20 cellular contexts compared by ENCODE assay signal in the genomic region with DNA sequence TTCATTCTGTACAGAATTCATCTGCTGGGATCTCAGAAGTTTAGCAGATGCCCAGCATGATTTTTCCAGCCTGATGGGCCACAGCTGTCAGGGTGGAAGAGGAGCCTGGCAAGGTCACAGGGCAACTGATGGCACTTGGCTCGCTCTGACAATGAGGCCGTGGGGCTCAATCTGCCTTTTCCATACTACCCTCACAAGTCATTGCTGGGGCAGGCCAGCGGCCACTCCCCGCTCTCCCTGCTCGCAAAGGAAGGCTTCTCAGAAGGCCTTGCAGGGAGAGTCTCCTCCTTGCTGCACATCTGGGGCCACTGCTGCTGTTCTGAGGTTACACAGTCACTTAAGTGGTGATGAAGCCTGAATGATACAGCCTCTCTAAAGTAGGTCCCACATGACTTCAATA.
A peak's percentile ranks its signal among the peaks of the same experiment; 100 is the strongest.
DNase-seq lines count a peak whose midpoint lies in the region; ATAC-seq and TF ChIP-seq lines count a peak whose summit lies in the region.
"Had no signal": no experiment of that assay in that cellular context is flagged by ENCODE, and none has a peak within 500 bp of the region (broad histone marks: within the 10 kb centered on the region; RNA-seq: fewer than 3 reads in every experiment).

No MANE protein-coding gene starts in this region.

- ATAC-seq in GM18519 (IDR thresholded peaks at IDR 0.05; ENCODE audit: low FRiP score, unreplicated experiment), result no peak
- ATAC-seq: GM12878, HCT116 had no signal

- H3K36me3 ChIP-seq in left ventricle myocardium inferior (peaks cover 3% of the 10 kb centered on the region), right atrium auricular region (no peaks in the 10 kb centered on the region), skeletal muscle tissue (ENCODE audit: control insufficient read depth in 3 of 3, insufficient read depth in 3 of 3, low read length in 3 of 3) (peaks cover 0 to 5% (median 0%) of the 10 kb centered on the region in 3 donors)
- H3K36me3 ChIP-seq: BLaER1 had no signal

- intact Hi-C loops in left ventricle myocardium inferior (cut with micrococcal nuclease), result no loop called here
- intact Hi-C loops in lower leg skin (cut with DNase I; ENCODE audit: low total_unique reads), result no loop called here

- WGBS in lower leg skin, 2 donors, result 92 to 94% methylated on average over 5 of the region's 5 CpGs

- TF ChIP-seq POLR2A in lower leg skin (IDR thresholded peaks at IDR 0.05), result no peak

- DNase-seq in left ventricle myocardium inferior (no peak), right atrium auricular region (ENCODE audit: low spot score) (no peak), coronary artery (ENCODE audit: low spot score) (peak; percentile 69), lower leg skin (ENCODE audit: low spot score in 2 of 2) (no peak)
- no peak for DNase-seq in activated CD4-positive, alpha-beta T cell treated with anti-CD3 and anti-CD28 coated beads for 1 hour
- DNase-seq: CD4-positive, CD25-positive, alpha-beta regulatory T cell; CD8-positive, alpha-beta memory T cell; DMS 273 treated with DMSO at 0.1 percent for 48 hours; DMS79; EL; GDM1; GM23248; H7 had no signal

- peaks cover 49% of the 10 kb centered on the region for H3K4me1 ChIP-seq in left ventricle myocardium inferior
- H3K4me1 ChIP-seq in right atrium auricular region, result peaks cover 0 to 21% of the 10 kb centered on the region in 2 donors
- peaks cover 15 to 27% (median 16%) of the 10 kb centered on the region in 3 donors for H3K4me1 ChIP-seq in skeletal muscle tissue (ENCODE audit: control insufficient read depth in 3 of 3, insufficient read depth in 3 of 3, low read length in 3 of 3)
- H3K4me1 ChIP-seq: BLaER1 had no signal

- H3K4me3 ChIP-seq in left ventricle myocardium inferior (no peak overlapping the region), right atrium auricular region (no peak overlapping the region), coronary artery (no peak overlapping the region), skeletal muscle tissue (ENCODE audit: low read length in 3 of 3) (no peak overlapping the region), lower leg skin (ENCODE audit: low read depth, poor library complexity, severe bottlenecking) (no peak overlapping the region)
- H3K4me3 ChIP-seq: BLaER1, GM12878, GM23248 had no signal

- peak overlapping the region; percentile 28 for H3K27ac ChIP-seq in left ventricle myocardium inferior (replicated peaks)
- no peak overlapping the region for H3K27ac ChIP-seq in right atrium auricular region
- no peak overlapping the region for H3K27ac ChIP-seq in coronary artery
- peak overlapping the region; percentile 29 for H3K27ac ChIP-seq in skeletal muscle tissue (ENCODE audit: low read depth, low read length)
- H3K27ac ChIP-seq: 22Rv1, BLaER1, C4-2B, GM23248 had no signal

- no peak for TF ChIP-seq CTCF in left ventricle myocardium inferior (IDR thresholded peaks at IDR 0.05; ENCODE audit: borderline replicate concordance)
- no peak for TF ChIP-seq CTCF in right atrium auricular region (IDR thresholded peaks at IDR 0.05)
- no peak for TF ChIP-seq CTCF in coronary artery (IDR thresholded peaks at IDR 0.05)
- TF ChIP-seq CTCF in lower leg skin (IDR thresholded peaks at IDR 0.05), result no peak

- H3K27me3 ChIP-seq in left ventricle myocardium inferior (ENCODE audit: low read depth) (no peaks in the 10 kb centered on the region), right atrium auricular region (no peaks in the 10 kb centered on the region), skeletal muscle tissue (ENCODE audit: control insufficient read depth in 3 of 3, insufficient read depth in 3 of 3, low read length in 3 of 3) (no peaks in the 10 kb centered on the region)
- H3K27me3 ChIP-seq: BLaER1 had no signal

- no peak overlapping the region for H3K9ac ChIP-seq in skeletal muscle tissue (ENCODE audit: low read depth in 1 of 3, low read length in 3 of 3)
- H3K9ac ChIP-seq: BLaER1, GM23248 had no signal

- H3K9me3 ChIP-seq in left ventricle myocardium inferior (replicated peaks) (no peaks in the 10 kb centered on the region), right atrium auricular region (no peaks in the 10 kb centered on the region), skeletal muscle tissue (ENCODE audit: control insufficient read depth in 3 of 3, low read length in 3 of 3) (no peaks in the 10 kb centered on the region)
- H3K9me3 ChIP-seq: BLaER1 had no signal

Comparison
In these comparisons a context has a peak if more than half of its experiments do, and no peak if none do; other contexts are left out.
1. H3K27ac ChIP-seq: peak in left ventricle myocardium inferior (single experiment) and skeletal muscle tissue (single experiment); none in right atrium auricular region (0 of 2) and coronary artery (0 of 2).